In the genomic region with DNA sequence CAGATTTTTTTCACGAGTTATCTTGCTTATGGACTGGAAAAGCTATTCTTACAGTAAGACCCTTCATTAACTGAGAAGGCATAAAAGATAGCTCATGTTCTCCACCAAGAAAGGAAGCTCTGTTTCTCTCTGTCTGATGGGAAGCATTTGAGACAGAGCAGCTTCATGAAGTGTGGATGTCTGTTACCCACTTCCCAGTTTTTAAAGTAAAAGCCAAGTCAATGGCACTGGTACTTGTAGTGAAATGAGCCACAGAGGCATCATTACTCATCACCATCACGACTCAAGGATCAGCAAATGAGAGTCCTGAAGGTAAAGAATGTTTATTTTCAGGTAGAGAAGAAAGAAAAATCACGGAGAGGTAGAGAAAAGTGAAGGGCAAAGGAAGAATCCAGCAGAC, we compare ENCODE assay signal across 11 cellular contexts.
A peak's percentile ranks its signal among the peaks of the same experiment; 100 is the strongest.
DNase-seq lines count a peak whose midpoint lies in the region; ATAC-seq, FAIRE-seq and TF ChIP-seq lines count a peak whose summit lies in the region.
"Had no signal": no experiment of that assay in that cellular context is flagged by ENCODE, and none has a peak within 500 bp of the region (broad histone marks: within the 10 kb centered on the region; RNA-seq: fewer than 3 reads in every experiment).

No MANE protein-coding gene starts in this region.

- CTCF ChIA-PET in PC-3 (lab: Charles Lee): no interaction called here

- H3K4me3 ChIP-seq in right atrium auricular region (no peak overlapping the region), stomach (no peak overlapping the region), PC-3 (ENCODE audit: low read length) (no peak overlapping the region)
- H3K4me3 ChIP-seq: ovary had no signal

- H3K4me1 ChIP-seq in right atrium auricular region: peaks cover 0 to 7% of the 10 kb centered on the region in 2 donors
- peaks cover 10 to 48% (median 33%) of the 10 kb centered on the region in 4 donors for H3K4me1 ChIP-seq in stomach
- H3K4me1 ChIP-seq in PC-3 (ENCODE audit: insufficient read depth, low read length): peaks cover 41% of the 10 kb centered on the region

- intact Hi-C loops in stomach (cut with DNase I; ENCODE audit: low total_unique reads) (no loop called here), PC-3 (cut with micrococcal nuclease) (loop anchor here (5.0 kb wide), 4 partner anchors 158 to 508 kb away; no protein-coding TSS in a partner anchor)

- no peak overlapping the region for H3K9ac ChIP-seq in PC-3 (ENCODE audit: low read length)

- H3K27me3 ChIP-seq in right atrium auricular region (no peaks in the 10 kb centered on the region), stomach (no peaks in the 10 kb centered on the region), PC-3 (ENCODE audit: low read length) (no peaks in the 10 kb centered on the region)
- H3K27me3 ChIP-seq: ovary had no signal

- POLR2A ChIA-PET in PC-3 (lab: Charles Lee; ENCODE audit: unreplicated experiment): no interaction called here

- H3K36me3 ChIP-seq in right atrium auricular region (no peaks in the 10 kb centered on the region), stomach (no peaks in the 10 kb centered on the region), PC-3 (ENCODE audit: low read depth, low read length) (no peaks in the 10 kb centered on the region)
- H3K36me3 ChIP-seq: ovary had no signal

- no TSS peak for BruUV-seq in PC-3 (replicated peaks; lab: Mats Ljungman, UMichigan)

- no peak for FAIRE-seq in GM12891 (lab: Jason Lieb, UNC)
- FAIRE-seq: islet of Langerhans had no signal

- H3K79me2 ChIP-seq in PC-3 (ENCODE audit: low read length): no peaks in the 10 kb centered on the region

- no peaks in the 10 kb centered on the region for H3K9me2 ChIP-seq in PC-3 (replicated peaks; ENCODE audit: low read length)

- H2AFZ ChIP-seq in PC-3 (ENCODE audit: low read length): no peak overlapping the region

- DNase-seq in GM12891 (ENCODE audit: insufficient read length, low spot score) (no peak), RPMI7951 (ENCODE audit: low read depth) (peak; percentile 75), right atrium auricular region (ENCODE audit: low spot score) (no peak), stomach (no peak), epidermal melanocyte (ENCODE audit: insufficient read length, low spot score) (no peak), PC-3 (no peak), AML-193 (lab: John Stamatoyannopoulos, UW) (no peak)
- DNase-seq: NCI-H1417 treated with DMSO at 0.1 percent for 48 hours, ovary had no signal

- H3K27ac ChIP-seq in right atrium auricular region (peak overlapping the region; percentile 4 to 17), stomach (peak overlapping the region in 4 of 5 donors; percentile 74 to 86 (median 80)), PC-3 (ENCODE audit: low read length) (no peak overlapping the region)

- 55 to 67% (median 59%) methylated on average over 3 of the region's 3 CpGs for WGBS in stomach, 5 donors

- H3K9me3 ChIP-seq in right atrium auricular region: no peaks in the 10 kb centered on the region
- H3K9me3 ChIP-seq in stomach: no peaks in the 10 kb centered on the region
- H3K9me3 ChIP-seq in PC-3 (ENCODE audit: low read length): no peaks in the 10 kb centered on the region
- H3K9me3 ChIP-seq: ovary had no signal

- no peak overlapping the region for H3K4me2 ChIP-seq in PC-3 (ENCODE audit: low read length)

- no peaks in the 10 kb centered on the region for H4K20me1 ChIP-seq in PC-3 (ENCODE audit: low read length)

- ATAC-seq in HG03469 (IDR thresholded peaks at IDR 0.05; ENCODE audit: unreplicated experiment): no peak
- ATAC-seq in PC-3: no peak

- TF ChIP-seq EP300 in stomach (IDR thresholded peaks at IDR 0.05): no peak

- TF ChIP-seq CTCF in right atrium auricular region (IDR thresholded peaks at IDR 0.05): no peak
- TF ChIP-seq CTCF in stomach (IDR thresholded peaks at IDR 0.05): no peak
- TF ChIP-seq CTCF in PC-3 (conservative IDR thresholded peaks at IDR 0.05; ENCODE audit: low read depth, low read length): no peak

- TF ChIP-seq POLR2A in GM12891 (IDR thresholded peaks at IDR 0.05; ENCODE audit: low read depth, low read length) (no peak), stomach (IDR thresholded peaks at IDR 0.05) (no peak)

- peaks cover 7% of the 10 kb centered on the region for H3F3A ChIP-seq in PC-3 (ENCODE audit: low read length, unreplicated experiment)

TF ChIP-seq in GM12891, 5 proteins besides CTCF, POLR2A, EP300 and RAD21:
- TF ChIP-seq POU2F2 (IDR thresholded peaks at IDR 0.05; ENCODE audit: low read depth, low read length) (no peak), SPI1 (IDR thresholded peaks at IDR 0.05; ENCODE audit: low read depth, low read length) (peak; percentile 81), POLR2AphosphoS5 (IDR thresholded peaks at IDR 0.05; ENCODE audit: low read depth, low read length) (no peak), TAF1 (IDR thresholded peaks at IDR 0.05; ENCODE audit: low read depth, low read length) (no peak), PAX5 (IDR thresholded peaks at IDR 0.05; ENCODE audit: insufficient read depth, low read length, severe bottlenecking) (no peak)
